Comparison of ENCODE assay signal across 1 cellular context in genomic region chr4:85755285-85755684, GRCh38.
TF ChIP-seq lines count a peak whose summit lies in the region.

No MANE protein-coding gene starts in this region.

TF ChIP-seq in HepG2, 621 proteins besides CTCF, POLR2A, EP300 and RAD21 (continued from another document):
- TF ChIP-seq NFAT5 (CRISPR knock-in tag; IDR thresholded peaks at IDR 0.05) (no peak), ZNF891 (CRISPR knock-in tag; IDR thresholded peaks at IDR 0.05) (no peak)
